14 cellular contexts compared by ENCODE assay signal in genomic region chr1:5769146-5769545, GRCh38.
DNase-seq lines count a peak whose midpoint lies in the region; ATAC-seq and TF ChIP-seq lines count a peak whose summit lies in the region.
"Had no signal": no experiment of that assay in that cellular context is flagged by ENCODE, and none has a peak within 500 bp of the region (broad histone marks: within the 10 kb centered on the region; RNA-seq: fewer than 3 reads in every experiment).

No MANE protein-coding gene starts in this region.

- no peaks in the 10 kb centered on the region for H3K79me2 ChIP-seq in neural progenitor cell (ENCODE audit: low read depth)

- TF ChIP-seq CTCF in neural progenitor cell (IDR thresholded peaks at IDR 0.05) (no peak), psoas muscle (IDR thresholded peaks at IDR 0.05) (no peak), lower leg skin (IDR thresholded peaks at IDR 0.05) (no peak)

- no peak overlapping the region for H3K4me3 Mint-ChIP-seq in neural progenitor cell
- H3K4me3 Mint-ChIP-seq: CD8-positive, alpha-beta memory T cell; H9 had no signal

- H3K9me3 ChIP-seq in neural progenitor cell (ENCODE audit: low read depth) (no peaks in the 10 kb centered on the region), psoas muscle (no peaks in the 10 kb centered on the region)
- H3K9me3 ChIP-seq: Caco-2 had no signal

- no peaks in the 10 kb centered on the region for H3K36me3 Mint-ChIP-seq in neural progenitor cell
- H3K36me3 Mint-ChIP-seq: CD8-positive, alpha-beta memory T cell had no signal

- WGBS in psoas muscle, 3 donors, result 27 to 47% (median 29%) methylated on average over 7 of the region's 7 CpGs
- WGBS in lower leg skin, 2 donors, result 62 to 68% methylated on average over 7 of the region's 7 CpGs

- H3K4me1 ChIP-seq in neural progenitor cell, result peaks cover 15% of the 10 kb centered on the region
- no peaks in the 10 kb centered on the region for H3K4me1 ChIP-seq in psoas muscle
- H3K4me1 ChIP-seq: Caco-2 had no signal

- no peaks in the 10 kb centered on the region for H3K9me3 Mint-ChIP-seq in neural progenitor cell

- TF ChIP-seq POLR2A in lower leg skin (IDR thresholded peaks at IDR 0.05), result no peak

- H3K27ac ChIP-seq in neural progenitor cell, result no peak overlapping the region
- H3K27ac ChIP-seq in psoas muscle, result no peak overlapping the region
- H3K27ac ChIP-seq: 22Rv1, BLaER1, GM23248 had no signal

- H3K4me2 ChIP-seq in neural progenitor cell, result no peak overlapping the region
- H3K4me2 ChIP-seq: BLaER1 had no signal

- H3K27ac Mint-ChIP-seq in neural progenitor cell, result peak overlapping the region; percentile 63
- H3K27ac Mint-ChIP-seq: CD8-positive, alpha-beta memory T cell had no signal

- H3K4me1 Mint-ChIP-seq in neural progenitor cell, result peaks cover 72% of the 10 kb centered on the region

- intact Hi-C loops in left ventricle myocardium superior (cut with micrococcal nuclease), result no loop called here
- intact Hi-C loops in cardiac septum (cut with DNase I), result no loop called here
- intact Hi-C loops in psoas muscle (cut with DNase I), result no loop called here
- intact Hi-C loops in lower leg skin (cut with DNase I; ENCODE audit: low total_unique reads), result no loop called here

- H3K36me3 ChIP-seq in neural progenitor cell, result no peaks in the 10 kb centered on the region
- H3K36me3 ChIP-seq in psoas muscle (ENCODE audit: insufficient read depth in 1 of 2, low read depth in 1 of 2), result no peaks in the 10 kb centered on the region
- H3K36me3 ChIP-seq: BLaER1 had no signal

- peaks cover 12% of the 10 kb centered on the region for H3F3A ChIP-seq in neural progenitor cell (ENCODE audit: low read depth)

- H4K20me1 ChIP-seq in neural progenitor cell (ENCODE audit: low read depth), result peaks cover 5% of the 10 kb centered on the region
- H4K20me1 ChIP-seq: BLaER1 had no signal

- H3K27me3 ChIP-seq in neural progenitor cell (peaks cover 35% of the 10 kb centered on the region), psoas muscle (ENCODE audit: insufficient read depth in 3 of 3, low read length in 2 of 3) (peaks cover 0 to 36% (median 8%) of the 10 kb centered on the region in 3 donors)
- H3K27me3 ChIP-seq: BLaER1 had no signal

- H3K9ac ChIP-seq in neural progenitor cell, result no peak overlapping the region
- H3K9ac ChIP-seq: BLaER1, GM23248 had no signal

- DNase-seq in left ventricle myocardium superior (no peak), cardiac septum (ENCODE audit: low spot score) (no peak), neural progenitor cell (ENCODE audit: low spot score) (no peak), psoas muscle (peak; percentile 27 to 62), NCI-H345 treated with DMSO at 0.1 percent for 48 hours (lab: John Stamatoyannopoulos, UW; ENCODE audit: unreplicated experiment) (no peak), lower leg skin (ENCODE audit: low spot score in 2 of 2) (no peak), ecto neural progenitor cell (ENCODE audit: low spot score) (no peak)
- DNase-seq: Caco-2; CD8-positive, alpha-beta memory T cell; GM23248; H9 had no signal

- no peak overlapping the region for H2AFZ ChIP-seq in neural progenitor cell (replicated peaks)
- H2AFZ ChIP-seq: GM23248 had no signal

- ATAC-seq in left ventricle myocardium superior (peak; percentile 21), psoas muscle (peak in 3 of 4 donors; percentile 24 to 46 (median 43)), GM19023 (IDR thresholded peaks at IDR 0.05; ENCODE audit: unreplicated experiment) (no peak)

- peaks cover 22% of the 10 kb centered on the region for H3K27me3 Mint-ChIP-seq in neural progenitor cell (ENCODE audit: insufficient read depth, low read depth)

- H3K4me3 ChIP-seq in neural progenitor cell (no peak overlapping the region), psoas muscle (no peak overlapping the region), lower leg skin (ENCODE audit: low read depth, poor library complexity, severe bottlenecking) (no peak overlapping the region)
- H3K4me3 ChIP-seq: BLaER1, GM23248 had no signal

Comparison
In these comparisons a context has a peak if more than half of its experiments do, and no peak if none do; other contexts are left out.
1. DNase-seq: peak in psoas muscle (2 of 2); none in left ventricle myocardium superior (single experiment), cardiac septum (single experiment), neural progenitor cell (single experiment), NCI-H345 treated with DMSO at 0.1 percent for 48 hours (single experiment), lower leg skin (0 of 2) and ecto neural progenitor cell (single experiment).